Comparison of ENCODE assay signal across 1 cellular context in the genomic region with DNA sequence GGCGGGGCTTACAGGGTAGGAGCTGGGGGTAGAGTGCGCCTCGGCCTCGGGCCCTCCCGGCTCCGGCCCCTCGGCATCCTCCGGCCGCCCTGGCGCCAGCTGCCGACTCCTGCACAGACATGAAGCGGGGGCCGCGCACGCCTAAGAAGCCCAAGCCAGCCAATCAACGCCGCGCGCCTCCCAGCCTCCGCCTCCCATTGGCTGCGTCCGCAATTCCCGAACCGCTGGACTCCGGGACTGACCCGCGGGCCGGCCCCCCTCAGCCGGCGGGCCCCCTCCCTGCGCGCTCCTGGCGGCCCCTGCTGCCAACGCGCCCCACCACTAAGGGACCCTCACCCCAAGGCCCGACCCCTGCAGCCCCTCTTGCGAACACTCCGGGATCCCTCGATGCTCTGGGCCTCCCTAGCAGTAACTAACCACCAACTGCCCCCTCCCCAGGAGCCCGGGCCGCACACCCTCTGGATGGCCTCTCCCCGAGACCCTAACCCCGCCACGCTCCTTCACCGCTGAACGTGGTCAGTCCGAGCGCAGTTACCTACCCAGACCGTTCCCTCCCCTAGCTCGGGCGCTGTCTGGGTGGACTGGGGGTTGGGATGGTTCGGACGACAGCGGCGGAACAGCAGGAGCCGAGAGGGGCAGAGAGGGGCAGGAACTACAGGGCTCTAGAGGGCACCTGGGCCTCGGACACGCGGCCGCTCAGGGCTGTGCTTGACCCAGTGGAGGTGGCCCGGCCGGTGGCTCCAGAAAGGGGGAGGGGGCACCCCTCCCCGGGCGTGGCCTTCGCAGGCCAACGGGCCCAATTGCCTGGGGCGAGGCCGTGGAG.
TF ChIP-seq lines count a peak whose summit lies in the region.

No MANE protein-coding gene starts in this region.

TF ChIP-seq in HepG2, 621 proteins besides CTCF, POLR2A, EP300 and RAD21 (continued from another document):
- TF ChIP-seq HNF4A (CRISPR knock-in tag; IDR thresholded peaks at IDR 0.05) (peak; percentile 36; the same call in 1 of the 2 replicates), CBX1 (IDR thresholded peaks at IDR 0.05; ENCODE audit: low read depth) (peak; percentile 13), ZNF891 (CRISPR knock-in tag; IDR thresholded peaks at IDR 0.05) (peak; percentile 73), MXD4 (CRISPR knock-in tag; IDR thresholded peaks at IDR 0.05) (no peak), ZNF75D (CRISPR knock-in tag; IDR thresholded peaks at IDR 0.05; ENCODE audit: borderline replicate concordance) (0 out of 2 replicates have a peak, but pooled peaks have one; percentile 61), ZNF33B (CRISPR knock-in tag; IDR thresholded peaks at IDR 0.05) (peak; percentile 78; the same call in 1 of the 2 replicates), ZNF354B (CRISPR knock-in tag; IDR thresholded peaks at IDR 0.05) (peak; percentile 47; the same call in 1 of the 2 replicates), MBNL3 (CRISPR knock-in tag; conservative IDR thresholded peaks at IDR 0.05) (no peak), ZNF18 (CRISPR knock-in tag; IDR thresholded peaks at IDR 0.05; ENCODE audit: insufficient replicate concordance) (no peak), ZNF768 (CRISPR knock-in tag; IDR thresholded peaks at IDR 0.05) (peak; percentile 39; the same call in 1 of the 2 replicates), BRCA1 (CRISPR knock-in tag; IDR thresholded peaks at IDR 0.05) (no peak), ZNF615 (CRISPR knock-in tag; IDR thresholded peaks at IDR 0.05; ENCODE audit: borderline replicate concordance) (no peak), AKAP8 (CRISPR knock-in tag; IDR thresholded peaks at IDR 0.05) (no peak), FOSL2 (CRISPR knock-in tag; IDR thresholded peaks at IDR 0.05) (no peak), HNRNPUL1 (IDR thresholded peaks at IDR 0.05; ENCODE audit: low read depth, low read length) (no peak), ZNF709 (CRISPR knock-in tag; IDR thresholded peaks at IDR 0.05) (0 out of 2 replicates have a peak, but pooled peaks have one; percentile 5), ZNF772 (CRISPR knock-in tag; IDR thresholded peaks at IDR 0.05) (peak; percentile 61; the same call in 1 of the 2 replicates), ZNF460 (CRISPR knock-in tag; IDR thresholded peaks at IDR 0.05; ENCODE audit: borderline replicate concordance) (no peak)
- TF ChIP-seq, protein P1, sequence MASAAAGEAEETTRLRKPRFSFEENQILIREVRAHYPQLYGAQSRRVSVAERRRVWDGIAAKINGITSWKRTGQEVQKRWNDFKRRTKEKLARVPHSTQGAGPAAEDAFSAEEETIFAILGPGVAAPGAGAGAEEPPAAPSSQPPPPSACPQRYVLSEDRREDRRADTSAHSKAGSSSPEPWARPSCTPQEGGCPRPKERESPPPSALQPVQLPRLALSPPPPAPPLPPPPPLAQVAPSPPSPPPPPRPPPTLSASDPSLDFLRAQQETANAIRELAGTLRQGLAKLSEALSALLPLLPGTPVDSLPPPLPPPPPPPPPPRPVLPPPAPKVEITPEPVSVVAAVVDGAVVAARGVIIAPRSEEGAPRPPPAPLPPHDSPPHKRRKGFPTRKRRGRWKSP (CRISPR knock-in tag; IDR thresholded peaks at IDR 0.05) = peak; percentile 86
- TF ChIP-seq, protein P2, sequence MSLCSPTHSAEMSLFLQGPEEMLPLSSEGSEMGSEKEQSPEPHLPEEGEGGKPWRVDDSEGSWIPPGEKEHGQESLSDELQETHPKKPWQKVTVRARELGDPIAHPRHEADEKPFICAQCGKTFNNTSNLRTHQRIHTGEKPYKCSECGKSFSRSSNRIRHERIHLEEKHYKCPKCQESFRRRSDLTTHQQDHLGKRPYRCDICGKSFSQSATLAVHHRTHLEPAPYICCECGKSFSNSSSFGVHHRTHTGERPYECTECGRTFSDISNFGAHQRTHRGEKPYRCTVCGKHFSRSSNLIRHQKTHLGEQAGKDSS (CRISPR knock-in tag; IDR thresholded peaks at IDR 0.05; ENCODE audit: borderline replicate concordance, low read depth) = peak; percentile 43
TF ChIP-seq in HepG2: peak in this region for 209.
